Comparison of ENCODE assay signal across 11 cellular contexts in the genomic region with DNA sequence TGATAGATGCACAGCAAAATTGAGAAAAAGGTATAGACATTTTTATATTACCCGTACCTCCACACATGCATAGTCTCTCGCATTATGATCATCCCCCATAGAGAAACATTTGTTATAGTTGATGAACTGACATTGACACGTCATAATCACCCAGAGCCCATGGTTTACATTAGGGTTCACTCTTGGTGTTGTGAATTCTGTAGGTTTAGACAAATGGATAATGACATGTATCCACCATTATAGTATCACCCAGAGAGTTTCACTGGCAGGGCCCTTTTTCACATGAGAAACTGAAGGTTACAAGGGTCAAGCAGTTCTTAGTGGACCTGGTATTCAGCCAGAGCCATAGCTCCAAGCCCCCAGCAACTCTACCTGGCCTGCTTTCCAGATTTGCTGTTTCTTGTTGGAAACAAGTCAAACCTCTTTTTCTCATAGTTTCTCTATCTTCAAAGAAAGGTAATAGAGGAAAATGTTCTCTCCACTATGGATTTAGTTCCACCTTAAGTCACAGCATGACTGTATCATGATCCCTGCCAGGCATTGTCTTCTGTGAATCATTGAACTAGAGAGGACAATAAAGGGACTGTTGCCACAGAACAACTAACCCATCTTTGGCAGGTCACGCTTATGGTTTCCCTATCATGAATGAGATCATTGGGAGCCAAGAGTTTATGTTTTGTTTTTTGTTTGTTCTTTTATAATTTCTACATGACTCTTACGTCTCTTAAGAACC.
DNase-seq lines count a peak whose midpoint lies in the region; ATAC-seq and TF ChIP-seq lines count a peak whose summit lies in the region.
"Had no signal": no experiment of that assay in that cellular context is flagged by ENCODE, and none has a peak within 500 bp of the region (broad histone marks: within the 10 kb centered on the region; RNA-seq: fewer than 3 reads in every experiment).

No MANE protein-coding gene starts in this region.

- no peak for TF ChIP-seq CTCF in fibroblast of the aortic adventitia (IDR thresholded peaks at IDR 0.05; ENCODE audit: insufficient read depth, low read length)

- no peak overlapping the region for H3K4me3 ChIP-seq in GM23248
- no peak overlapping the region for H3K4me3 ChIP-seq in fibroblast of the aortic adventitia (ENCODE audit: low read depth, low read length)
- H3K4me3 ChIP-seq: adrenal gland had no signal

- no peak overlapping the region for H2AFZ ChIP-seq in GM23248

- 58 to 63% methylated on average over 5 of the region's 5 CpGs for WGBS in GM23248 (ENCODE audit: low coverage in 1 of 2, low lambda C conversion rate in 2 of 2, missing lambda C conversion rate in 2 of 2), 2 experiments

- no peaks in the 10 kb centered on the region for H4K20me1 ChIP-seq in GM23248 (ENCODE audit: insufficient read depth)

- no peaks in the 10 kb centered on the region for H3K79me2 ChIP-seq in GM23248 (ENCODE audit: insufficient read depth)

- in situ Hi-C loops in GM23248 (cut with MboI) = no loop called here

- no peaks in the 10 kb centered on the region for H3K9me3 ChIP-seq in GM23248 (ENCODE audit: low read depth)

- no peak overlapping the region for H3K9ac ChIP-seq in GM23248

- H3K36me3 ChIP-seq in GM23248 (ENCODE audit: low read depth) = no peaks in the 10 kb centered on the region
- H3K36me3 ChIP-seq: adrenal gland had no signal

- peaks cover 28% of the 10 kb centered on the region for H3K4me1 ChIP-seq in GM23248 (ENCODE audit: insufficient read depth)
- H3K4me1 ChIP-seq: adrenal gland had no signal

- no peaks in the 10 kb centered on the region for H3K9me2 ChIP-seq in GM23248 (ENCODE audit: insufficient read depth)

- H3K27me3 ChIP-seq in GM23248 (replicated peaks; ENCODE audit: insufficient read depth) = no peaks in the 10 kb centered on the region
- H3K27me3 ChIP-seq: adrenal gland had no signal

- peaks cover 21% of the 10 kb centered on the region for H3F3A ChIP-seq in GM23248 (ENCODE audit: insufficient read depth)

- H3K27ac ChIP-seq in GM23248 = peak overlapping the region; percentile 19; the same call in 1 of the 2 replicates
- H3K27ac ChIP-seq: adrenal gland had no signal

- DNase-seq in GM23248 (peak; percentile 91), SW480 (ENCODE audit: low spot score) (peak; percentile 70), fibroblast of the aortic adventitia (ENCODE audit: low read depth) (peak; percentile 86), occipital lobe (lab: John Stamatoyannopoulos, UW) (peak; percentile 22), NOMO-1 treated with DMSO at 0.1 percent for 48 hours (lab: John Stamatoyannopoulos, UW; ENCODE audit: unreplicated experiment) (no peak)
- DNase-seq: activated CD4-positive, alpha-beta T cell treated with anti-CD3 and anti-CD28 coated beads, Interleukin-2, amount 50 U/mL, for 4 hours; DMS153 had no signal

- peak overlapping the region; percentile 9 for H3K4me2 ChIP-seq in GM23248 (ENCODE audit: unreplicated experiment)

- no peak for ATAC-seq in GM19455 (IDR thresholded peaks at IDR 0.05; ENCODE audit: unreplicated experiment)
- ATAC-seq in HG02678 (IDR thresholded peaks at IDR 0.05; ENCODE audit: unreplicated experiment) = no peak
- ATAC-seq in HG02759 (IDR thresholded peaks at IDR 0.05; ENCODE audit: unreplicated experiment) = no peak
